ENCODE assay signal across 15 cellular contexts in the genomic region with DNA sequence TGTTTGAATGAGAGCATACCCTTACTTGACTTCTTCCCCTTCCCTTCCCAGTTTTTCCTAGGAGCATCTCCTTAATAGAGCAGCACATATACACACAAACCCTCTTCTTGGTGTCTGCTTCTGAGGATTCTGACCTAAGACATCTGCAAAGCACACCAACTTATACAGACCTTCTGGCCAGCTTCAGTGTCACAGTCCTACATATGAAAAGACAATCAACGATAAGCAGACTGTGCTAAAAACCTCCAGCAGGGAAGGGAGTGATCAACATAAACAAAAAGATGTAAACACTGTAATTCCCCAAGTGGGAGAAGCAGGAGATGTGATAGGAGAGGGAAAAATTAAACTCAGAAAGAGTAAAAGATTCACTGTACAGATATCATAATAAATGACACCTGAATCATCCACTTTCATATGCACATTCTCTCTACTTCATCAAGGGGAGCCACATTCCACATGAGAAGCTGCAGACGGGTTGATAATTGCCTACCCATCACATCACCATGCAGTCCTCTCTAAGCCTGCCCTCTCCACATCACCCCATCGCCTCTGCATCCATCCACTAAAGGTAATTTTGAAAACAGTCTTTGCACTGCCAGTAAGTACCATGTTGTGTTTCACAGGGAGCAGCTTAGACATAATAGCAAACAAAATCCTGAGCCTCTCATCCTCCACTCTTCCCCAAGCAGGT. TPM values are rescaled to one million over a fixed set of nuclear protein-coding genes. Genes with fewer than 3 reads are reported as not detected.
DNase-seq lines count a peak whose midpoint lies in the region; ATAC-seq and TF ChIP-seq lines count a peak whose summit lies in the region.
"Had no signal": no experiment of that assay in that cellular context is flagged by ENCODE, and none has a peak within 500 bp of the region (broad histone marks: within the 10 kb centered on the region; RNA-seq: fewer than 3 reads in every experiment).

No MANE protein-coding gene starts in this region.

- peak overlapping the region; percentile 69 for H2AK5ac ChIP-seq in mesenchymal stem cell (ENCODE audit: low read length, severe bottlenecking)

- H2BK12ac ChIP-seq in mesenchymal stem cell (ENCODE audit: low read length in 2 of 2): no peak overlapping the region

- H3K79me1 ChIP-seq in mesenchymal stem cell (replicated peaks; ENCODE audit: low read length, poor library complexity, severe bottlenecking): peaks cover 6% of the 10 kb centered on the region

- H2AFZ ChIP-seq in mesenchymal stem cell (ENCODE audit: low read depth, low read length): no peak overlapping the region

- peak overlapping the region in 1 of 2 experiments; percentile 44 for H3K18ac ChIP-seq in mesenchymal stem cell (ENCODE audit: low read depth in 1 of 2, low read length in 2 of 2)

- H3K4me1 ChIP-seq in mesenchymal stem cell (ENCODE audit: control insufficient read depth, insufficient read depth, low read depth, low read length): peaks cover 1% of the 10 kb centered on the region

- no peaks in the 10 kb centered on the region for H3K36me3 Mint-ChIP-seq in WTC11
- no peaks in the 10 kb centered on the region for H3K36me3 Mint-ChIP-seq in stimulated activated memory B cell treated with anti-CD40 and anti-IgM and Interleukin-4, amounts not matched to agents 10 μg/mL and 1 μg/mL and 100 μg/mL, for 72 hours

- H3K36me3 ChIP-seq in mesenchymal stem cell (ENCODE audit: control insufficient read depth in 1 of 2, insufficient read depth in 2 of 2, low read depth in 1 of 2, low read length in 2 of 2): no peaks in the 10 kb centered on the region

- H3K14ac ChIP-seq in mesenchymal stem cell (ENCODE audit: low read length in 2 of 2): peak overlapping the region in 1 of 2 experiments; percentile 39

- no peak overlapping the region for H3K4me3 Mint-ChIP-seq in WTC11
- no peak overlapping the region for H3K4me3 Mint-ChIP-seq in stimulated activated memory B cell treated with anti-CD40 and anti-IgM and Interleukin-4, amounts not matched to agents 10 μg/mL and 1 μg/mL and 100 μg/mL, for 72 hours

- peaks cover 19% of the 10 kb centered on the region for H3K4me1 Mint-ChIP-seq in WTC11
- no peaks in the 10 kb centered on the region for H3K4me1 Mint-ChIP-seq in stimulated activated memory B cell treated with anti-CD40 and anti-IgM and Interleukin-4, amounts not matched to agents 10 μg/mL and 1 μg/mL and 100 μg/mL, for 72 hours

- no peak overlapping the region for H3K9ac ChIP-seq in mesenchymal stem cell (ENCODE audit: low read length)

- no peak overlapping the region for H4K8ac ChIP-seq in mesenchymal stem cell (ENCODE audit: low read length)

- TF ChIP-seq CTCF in WTC11 (IDR thresholded peaks at IDR 0.05): no peak

- H3K23ac ChIP-seq in mesenchymal stem cell (ENCODE audit: low read length in 2 of 2): no peak overlapping the region

- no peaks in the 10 kb centered on the region for H3K9me3 ChIP-seq in mesenchymal stem cell (ENCODE audit: control insufficient read depth, low read length)

- H4K91ac ChIP-seq in mesenchymal stem cell (ENCODE audit: low read length): no peak overlapping the region

- WGBS in mesenchymal stem cell: 22% methylated on average over 2 of the region's 3 CpGs

- peak in 2 of 3 experiments; percentile 12 to 31 for DNase-seq in NCI-H1417 (lab: John Stamatoyannopoulos, UW)
- no peak for DNase-seq in NCI-H1417 treated with DMSO at 0.1 percent for 48 hours (lab: John Stamatoyannopoulos, UW)
- DNase-seq in NCI-H128 (lab: John Stamatoyannopoulos, UW; ENCODE audit: unreplicated experiment): peak; percentile 18
- no peak for DNase-seq in WTC11 (ENCODE audit: low spot score)
- DNase-seq in mesenchymal stem cell: peak; percentile 47
- DNase-seq: C1 segment of cervical spinal cord, H7, NCI-H1048, NCI-H1694 treated with DMSO at 0.1 percent for 48 hours, NCI-H526, SIG-M5, SW 1271 had no signal

- CTCF ChIA-PET in WTC11 (lab: Charles Lee): interaction anchor here (1.5 kb wide), 1 partner anchor 14 kb away, joined by 7 read pairs; no protein-coding TSS in a partner anchor

- no peak overlapping the region for H3K4ac ChIP-seq in mesenchymal stem cell (ENCODE audit: low read depth in 1 of 2, low read length in 2 of 2)

- H2BK120ac ChIP-seq in mesenchymal stem cell (ENCODE audit: low read depth, low read length): no peak overlapping the region

- H3K27me3 ChIP-seq in mesenchymal stem cell (ENCODE audit: control insufficient read depth in 1 of 2, insufficient read depth in 1 of 2, low read length in 2 of 2): no peaks in the 10 kb centered on the region

- H3K27me3 Mint-ChIP-seq in WTC11 (ENCODE audit: low read depth): no peaks in the 10 kb centered on the region
- H3K27me3 Mint-ChIP-seq in stimulated activated memory B cell treated with anti-CD40 and anti-IgM and Interleukin-4, amounts not matched to agents 10 μg/mL and 1 μg/mL and 100 μg/mL, for 72 hours: peaks cover 24% of the 10 kb centered on the region

- POLR2A ChIA-PET in WTC11 (lab: Charles Lee): no interaction called here

- H3K27ac ChIP-seq in mesenchymal stem cell (ENCODE audit: low read length, poor library complexity, severe bottlenecking): no peak overlapping the region

- H2BK5ac ChIP-seq in mesenchymal stem cell (ENCODE audit: low read depth, low read length, poor library complexity, severe bottlenecking): no peak overlapping the region

- H3K4me3 ChIP-seq in mesenchymal stem cell (ENCODE audit: insufficient read depth in 1 of 2, low read depth in 1 of 2, low read length in 2 of 2): no peak overlapping the region

- H2BK15ac ChIP-seq in mesenchymal stem cell (ENCODE audit: low read depth, poor library complexity, severe bottlenecking): no peak overlapping the region

- no peak overlapping the region for H3K4me2 ChIP-seq in mesenchymal stem cell (ENCODE audit: low read length, poor library complexity, severe bottlenecking)

- H3K9me3 Mint-ChIP-seq in WTC11: no peaks in the 10 kb centered on the region
- no peaks in the 10 kb centered on the region for H3K9me3 Mint-ChIP-seq in stimulated activated memory B cell treated with anti-CD40 and anti-IgM and Interleukin-4, amounts not matched to agents 10 μg/mL and 1 μg/mL and 100 μg/mL, for 72 hours

- peak; percentile 69 for ATAC-seq in WTC11
- no peak for ATAC-seq in GM18498 (IDR thresholded peaks at IDR 0.05; ENCODE audit: unreplicated experiment)
- ATAC-seq in HG02763 (IDR thresholded peaks at IDR 0.05; ENCODE audit: unreplicated experiment): no peak
- ATAC-seq in stimulated activated memory B cell treated with anti-CD40 and anti-IgM and Interleukin-4, amounts not matched to agents 10 μg/mL and 1 μg/mL and 100 μg/mL, for 72 hours: no peak

- no peak overlapping the region for H3K27ac Mint-ChIP-seq in WTC11
- H3K27ac Mint-ChIP-seq in stimulated activated memory B cell treated with anti-CD40 and anti-IgM and Interleukin-4, amounts not matched to agents 10 μg/mL and 1 μg/mL and 100 μg/mL, for 72 hours: no peak overlapping the region

TF ChIP-seq in WTC11, 78 proteins besides CTCF, POLR2A, EP300 and RAD21:
- TF ChIP-seq KAT7 (CRISPR knock-in tag; IDR thresholded peaks at IDR 0.05; ENCODE audit: borderline replicate concordance): no peak
TF ChIP-seq in WTC11: peak in this region for 0.

RNA-seq across cellular contexts. Expression of a gene that starts 13.0 kb away (rescaled TPM):
- 0.34 to 0.94 TPM (median 0.44 TPM) in 3 replicates for total RNA-seq in WTC11 (2021)
- polyA plus RNA-seq in mesenchymal stem cell (2013, experiment 1 of 2): 8.1 TPM
- polyA plus RNA-seq in mesenchymal stem cell (2013, experiment 2 of 2): 7.5 TPM

Comparison
In these comparisons a context has a peak if more than half of its experiments do, and no peak if none do; other contexts are left out.
1. DNase-seq: peak in NCI-H1417 (2 of 3), NCI-H128 (single experiment) and mesenchymal stem cell (single experiment); none in NCI-H1417 treated with DMSO at 0.1 percent for 48 hours (single experiment) and WTC11 (single experiment).